In genomic region chr20:51400051-51400926, GRCh38 we compare ENCODE assay signal across 1 cellular context.
TF ChIP-seq lines count a peak whose summit lies in the region.

No MANE protein-coding gene starts in this region.

TF ChIP-seq in GM12878, 131 proteins besides CTCF, POLR2A, EP300 and RAD21 (continued from another document and continues in another):
- TF ChIP-seq REST (IDR thresholded peaks at IDR 0.05; ENCODE audit: low read depth, low read length) (0 out of 2 replicates have a peak, but pooled peaks have one; percentile 13), HDAC6 (IDR thresholded peaks at IDR 0.05; ENCODE audit: unreplicated experiment) (no peak), HDGF (IDR thresholded peaks at IDR 0.05) (no peak), FOXM1 (IDR thresholded peaks at IDR 0.05; ENCODE audit: low read depth, low read length) (peak; percentile 73; the same call in 1 of the 2 replicates), SP1 (IDR thresholded peaks at IDR 0.05; ENCODE audit: low read depth, low read length) (no peak), BCLAF1 (IDR thresholded peaks at IDR 0.05) (no peak), IRF4 (IDR thresholded peaks at IDR 0.05; ENCODE audit: low read depth, low read length) (peak; percentile 78; the same call in 1 of the 2 replicates), IKZF2 (IDR thresholded peaks at IDR 0.05) (peak; percentile 77 to 87), NFYA (IDR thresholded peaks at IDR 0.05; ENCODE audit: borderline replicate concordance, low read depth, low read length) (no peak), E2F4 (IDR thresholded peaks at IDR 0.05; ENCODE audit: low read depth, low read length) (no peak), EZH2 (IDR thresholded peaks at IDR 0.05; ENCODE audit: borderline replicate concordance, control insufficient read depth, low read depth, low read length) (no peak), PAX8 (IDR thresholded peaks at IDR 0.05) (no peak), LARP7 (IDR thresholded peaks at IDR 0.05) (no peak), ZBTB40 (IDR thresholded peaks at IDR 0.05; ENCODE audit: borderline replicate concordance) (no peak), STAT1 (conservative IDR thresholded peaks at IDR 0.05) (no peak), TBL1XR1 (IDR thresholded peaks at IDR 0.05; ENCODE audit: low read depth, low read length) (peak; percentile 37; the same call in 1 of the 2 replicates), ZNF24 (IDR thresholded peaks at IDR 0.05) (no peak), NR2C1 (IDR thresholded peaks at IDR 0.05) (no peak), BCL3 (IDR thresholded peaks at IDR 0.05; ENCODE audit: borderline replicate concordance, insufficient read depth, low read depth, low read length, poor library complexity, severe bottlenecking) (no peak), CHD4 (IDR thresholded peaks at IDR 0.05) (no peak), ELK1 (IDR thresholded peaks at IDR 0.05; ENCODE audit: low read depth, low read length) (no peak), BACH1 (IDR thresholded peaks at IDR 0.05; ENCODE audit: borderline replicate concordance) (peak; percentile 70; the same call in 1 of the 2 replicates), ATF3 (IDR thresholded peaks at IDR 0.05; ENCODE audit: borderline replicate concordance, extremely low read depth, low read depth, low read length) (0 out of 2 replicates have a peak, but pooled peaks have one; percentile 32), NFXL1 (IDR thresholded peaks at IDR 0.05; ENCODE audit: borderline replicate concordance) (no peak), CREB1 (IDR thresholded peaks at IDR 0.05; ENCODE audit: low read depth) (0 out of 2 replicates have a peak, but pooled peaks have one; percentile 63), PML (IDR thresholded peaks at IDR 0.05; ENCODE audit: low read length) (peak; percentile 56), ZZZ3 (IDR thresholded peaks at IDR 0.05; ENCODE audit: control insufficient read depth, insufficient read length, low read depth) (no peak), HCFC1 (IDR thresholded peaks at IDR 0.05; ENCODE audit: low read length) (peak; percentile 23; the same call in 1 of the 2 replicates), KLF5 (IDR thresholded peaks at IDR 0.05; ENCODE audit: partially characterized antibody) (no peak), RELA (IDR thresholded peaks at IDR 0.05; ENCODE audit: borderline replicate concordance, partially characterized antibody) (no peak), TARDBP (IDR thresholded peaks at IDR 0.05; ENCODE audit: borderline replicate concordance) (peak; percentile 56; the same call in 1 of the 2 replicates), MTA2 (IDR thresholded peaks at IDR 0.05; ENCODE audit: low read depth) (peak; percentile 83), PBX3 (IDR thresholded peaks at IDR 0.05; ENCODE audit: insufficient replicate concordance, low read depth, low read length) (no peak), SMARCA5 (IDR thresholded peaks at IDR 0.05) (0 out of 2 replicates have a peak, but pooled peaks have one; percentile 64), SMAD1 (IDR thresholded peaks at IDR 0.05; ENCODE audit: low read depth, partially characterized antibody) (no peak), ZBTB4 (CRISPR knock-in tag; IDR thresholded peaks at IDR 0.05) (no peak), EED (IDR thresholded peaks at IDR 0.05; ENCODE audit: low read depth) (peak; percentile 46), RCOR1 (conservative IDR thresholded peaks at IDR 0.05; ENCODE audit: low read depth, low read length) (no peak), RB1 (IDR thresholded peaks at IDR 0.05; ENCODE audit: borderline replicate concordance) (no peak), HDAC2 (IDR thresholded peaks at IDR 0.05) (no peak), CBFB (IDR thresholded peaks at IDR 0.05; ENCODE audit: low read depth) (peak; percentile 68; the same call in 1 of the 2 replicates), ZNF217 (IDR thresholded peaks at IDR 0.05) (peak; percentile 95), ZNF384 (IDR thresholded peaks at IDR 0.05; ENCODE audit: borderline replicate concordance, low read depth, low read length) (no peak), CBX3 (IDR thresholded peaks at IDR 0.05; ENCODE audit: borderline replicate concordance, low read depth) (no peak), SREBF1 (IDR thresholded peaks at IDR 0.05; ENCODE audit: low read length) (no peak), MAX (IDR thresholded peaks at IDR 0.05; ENCODE audit: low read depth, low read length) (peak; percentile 86)
